1 cellular context compared by ENCODE assay signal in genomic region chr9:76456202-76456926, GRCh38.
TF ChIP-seq lines count a peak whose summit lies in the region.

No MANE protein-coding gene starts in this region.

TF ChIP-seq in HepG2, 621 proteins besides CTCF, POLR2A, EP300 and RAD21 (continued from another document and continues in another):
- no peak for TF ChIP-seq ZNF800 (CRISPR knock-in tag; IDR thresholded peaks at IDR 0.05)
- no peak for TF ChIP-seq HOXA9 (CRISPR knock-in tag; IDR thresholded peaks at IDR 0.05; ENCODE audit: borderline replicate concordance)
- TF ChIP-seq ZNF329 (CRISPR knock-in tag; IDR thresholded peaks at IDR 0.05; ENCODE audit: low read depth), result no peak
- TF ChIP-seq ZNF468 (CRISPR knock-in tag; IDR thresholded peaks at IDR 0.05), result no peak
- TF ChIP-seq, protein P1, sequence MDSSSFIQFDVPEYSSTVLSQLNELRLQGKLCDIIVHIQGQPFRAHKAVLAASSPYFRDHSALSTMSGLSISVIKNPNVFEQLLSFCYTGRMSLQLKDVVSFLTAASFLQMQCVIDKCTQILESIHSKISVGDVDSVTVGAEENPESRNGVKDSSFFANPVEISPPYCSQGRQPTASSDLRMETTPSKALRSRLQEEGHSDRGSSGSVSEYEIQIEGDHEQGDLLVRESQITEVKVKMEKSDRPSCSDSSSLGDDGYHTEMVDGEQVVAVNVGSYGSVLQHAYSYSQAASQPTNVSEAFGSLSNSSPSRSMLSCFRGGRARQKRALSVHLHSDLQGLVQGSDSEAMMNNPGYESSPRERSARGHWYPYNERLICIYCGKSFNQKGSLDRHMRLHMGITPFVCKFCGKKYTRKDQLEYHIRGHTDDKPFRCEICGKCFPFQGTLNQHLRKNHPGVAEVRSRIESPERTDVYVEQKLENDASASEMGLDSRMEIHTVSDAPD (CRISPR knock-in tag; IDR thresholded peaks at IDR 0.05), result no peak
- peak; percentile 68 for TF ChIP-seq GATAD2A (CRISPR knock-in tag; IDR thresholded peaks at IDR 0.05)
- no peak for TF ChIP-seq ZNF790 (CRISPR knock-in tag; IDR thresholded peaks at IDR 0.05; ENCODE audit: borderline replicate concordance)
- no peak for TF ChIP-seq PCBP1 (IDR thresholded peaks at IDR 0.05; ENCODE audit: borderline replicate concordance, low read depth, low read length)
- no peak for TF ChIP-seq ZNF33A (CRISPR knock-in tag; IDR thresholded peaks at IDR 0.05; ENCODE audit: borderline replicate concordance)
- TF ChIP-seq HNRNPLL (IDR thresholded peaks at IDR 0.05; ENCODE audit: low read depth, low read length, poor library complexity, severe bottlenecking), result no peak
- TF ChIP-seq RNF219 (CRISPR knock-in tag; IDR thresholded peaks at IDR 0.05), result no peak
- no peak for TF ChIP-seq ELK4 (CRISPR knock-in tag; IDR thresholded peaks at IDR 0.05; ENCODE audit: borderline replicate concordance)
- TF ChIP-seq, protein P2, sequence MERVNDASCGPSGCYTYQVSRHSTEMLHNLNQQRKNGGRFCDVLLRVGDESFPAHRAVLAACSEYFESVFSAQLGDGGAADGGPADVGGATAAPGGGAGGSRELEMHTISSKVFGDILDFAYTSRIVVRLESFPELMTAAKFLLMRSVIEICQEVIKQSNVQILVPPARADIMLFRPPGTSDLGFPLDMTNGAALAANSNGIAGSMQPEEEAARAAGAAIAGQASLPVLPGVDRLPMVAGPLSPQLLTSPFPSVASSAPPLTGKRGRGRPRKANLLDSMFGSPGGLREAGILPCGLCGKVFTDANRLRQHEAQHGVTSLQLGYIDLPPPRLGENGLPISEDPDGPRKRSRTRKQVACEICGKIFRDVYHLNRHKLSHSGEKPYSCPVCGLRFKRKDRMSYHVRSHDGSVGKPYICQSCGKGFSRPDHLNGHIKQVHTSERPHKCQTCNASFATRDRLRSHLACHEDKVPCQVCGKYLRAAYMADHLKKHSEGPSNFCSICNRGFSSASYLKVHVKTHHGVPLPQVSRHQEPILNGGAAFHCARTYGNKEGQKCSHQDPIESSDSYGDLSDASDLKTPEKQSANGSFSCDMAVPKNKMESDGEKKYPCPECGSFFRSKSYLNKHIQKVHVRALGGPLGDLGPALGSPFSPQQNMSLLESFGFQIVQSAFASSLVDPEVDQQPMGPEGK (CRISPR knock-in tag; IDR thresholded peaks at IDR 0.05), result peak; percentile 67
- TF ChIP-seq, protein P3, sequence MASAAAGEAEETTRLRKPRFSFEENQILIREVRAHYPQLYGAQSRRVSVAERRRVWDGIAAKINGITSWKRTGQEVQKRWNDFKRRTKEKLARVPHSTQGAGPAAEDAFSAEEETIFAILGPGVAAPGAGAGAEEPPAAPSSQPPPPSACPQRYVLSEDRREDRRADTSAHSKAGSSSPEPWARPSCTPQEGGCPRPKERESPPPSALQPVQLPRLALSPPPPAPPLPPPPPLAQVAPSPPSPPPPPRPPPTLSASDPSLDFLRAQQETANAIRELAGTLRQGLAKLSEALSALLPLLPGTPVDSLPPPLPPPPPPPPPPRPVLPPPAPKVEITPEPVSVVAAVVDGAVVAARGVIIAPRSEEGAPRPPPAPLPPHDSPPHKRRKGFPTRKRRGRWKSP (CRISPR knock-in tag; IDR thresholded peaks at IDR 0.05), result no peak
- no peak for TF ChIP-seq ZNF567 (CRISPR knock-in tag; IDR thresholded peaks at IDR 0.05; ENCODE audit: borderline replicate concordance)
- no peak for TF ChIP-seq LRRFIP1 (CRISPR knock-in tag; conservative IDR thresholded peaks at IDR 0.05)
- no peak for TF ChIP-seq SIN3A (IDR thresholded peaks at IDR 0.05; ENCODE audit: borderline replicate concordance, low read depth, low read length)
- TF ChIP-seq ZBTB10 (CRISPR knock-in tag; IDR thresholded peaks at IDR 0.05; ENCODE audit: borderline replicate concordance), result no peak
- TF ChIP-seq, protein P4, sequence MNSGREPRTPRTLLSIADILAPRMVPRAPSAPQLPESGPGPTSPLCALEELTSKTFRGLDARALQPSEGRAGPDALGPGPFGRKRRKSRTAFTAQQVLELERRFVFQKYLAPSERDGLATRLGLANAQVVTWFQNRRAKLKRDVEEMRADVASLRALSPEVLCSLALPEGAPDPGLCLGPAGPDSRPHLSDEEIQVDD (CRISPR knock-in tag; IDR thresholded peaks at IDR 0.05; ENCODE audit: borderline replicate concordance), result no peak
- TF ChIP-seq MAFK (conservative IDR thresholded peaks at IDR 0.05 in 1 of 2, IDR thresholded peaks at IDR 0.05 in 1 of 2; ENCODE audit: low read length in 2 of 2), result no peak
- no peak for TF ChIP-seq REXO4 (CRISPR knock-in tag; IDR thresholded peaks at IDR 0.05; ENCODE audit: borderline replicate concordance)
- TF ChIP-seq, protein P5, sequence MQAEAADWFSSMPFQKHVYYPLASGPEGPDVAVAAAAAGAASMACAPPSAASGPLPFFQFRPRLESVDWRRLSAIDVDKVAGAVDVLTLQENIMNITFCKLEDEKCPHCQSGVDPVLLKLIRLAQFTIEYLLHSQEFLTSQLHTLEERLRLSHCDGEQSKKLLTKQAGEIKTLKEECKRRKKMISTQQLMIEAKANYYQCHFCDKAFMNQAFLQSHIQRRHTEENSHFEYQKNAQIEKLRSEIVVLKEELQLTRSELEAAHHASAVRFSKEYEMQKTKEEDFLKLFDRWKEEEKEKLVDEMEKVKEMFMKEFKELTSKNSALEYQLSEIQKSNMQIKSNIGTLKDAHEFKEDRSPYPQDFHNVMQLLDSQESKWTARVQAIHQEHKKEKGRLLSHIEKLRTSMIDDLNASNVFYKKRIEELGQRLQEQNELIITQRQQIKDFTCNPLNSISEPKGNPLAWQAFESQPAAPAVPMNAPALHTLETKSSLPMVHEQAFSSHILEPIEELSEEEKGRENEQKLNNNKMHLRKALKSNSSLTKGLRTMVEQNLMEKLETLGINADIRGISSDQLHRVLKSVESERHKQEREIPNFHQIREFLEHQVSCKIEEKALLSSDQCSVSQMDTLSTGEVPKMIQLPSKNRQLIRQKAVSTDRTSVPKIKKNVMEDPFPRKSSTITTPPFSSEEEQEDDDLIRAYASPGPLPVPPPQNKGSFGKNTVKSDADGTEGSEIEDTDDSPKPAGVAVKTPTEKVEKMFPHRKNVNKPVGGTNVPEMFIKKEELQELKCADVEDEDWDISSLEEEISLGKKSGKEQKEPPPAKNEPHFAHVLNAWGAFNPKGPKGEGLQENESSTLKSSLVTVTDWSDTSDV (CRISPR knock-in tag; IDR thresholded peaks at IDR 0.05), result no peak
- no peak for TF ChIP-seq THAP8 (CRISPR knock-in tag; IDR thresholded peaks at IDR 0.05; ENCODE audit: borderline replicate concordance)
- TF ChIP-seq TGIF2 (CRISPR knock-in tag; IDR thresholded peaks at IDR 0.05), result no peak
- TF ChIP-seq SPEN (CRISPR knock-in tag; IDR thresholded peaks at IDR 0.05; ENCODE audit: low read depth), result no peak
- TF ChIP-seq POLR2G (IDR thresholded peaks at IDR 0.05; ENCODE audit: low read depth, low read length), result no peak
- no peak for TF ChIP-seq ZNF644 (CRISPR knock-in tag; IDR thresholded peaks at IDR 0.05; ENCODE audit: low read depth)
- no peak for TF ChIP-seq EED (CRISPR knock-in tag; IDR thresholded peaks at IDR 0.05)
- TF ChIP-seq ZNF720 (CRISPR knock-in tag; IDR thresholded peaks at IDR 0.05), result no peak
- TF ChIP-seq RAD51 (IDR thresholded peaks at IDR 0.05; ENCODE audit: borderline replicate concordance), result no peak
- TF ChIP-seq, protein P6, sequence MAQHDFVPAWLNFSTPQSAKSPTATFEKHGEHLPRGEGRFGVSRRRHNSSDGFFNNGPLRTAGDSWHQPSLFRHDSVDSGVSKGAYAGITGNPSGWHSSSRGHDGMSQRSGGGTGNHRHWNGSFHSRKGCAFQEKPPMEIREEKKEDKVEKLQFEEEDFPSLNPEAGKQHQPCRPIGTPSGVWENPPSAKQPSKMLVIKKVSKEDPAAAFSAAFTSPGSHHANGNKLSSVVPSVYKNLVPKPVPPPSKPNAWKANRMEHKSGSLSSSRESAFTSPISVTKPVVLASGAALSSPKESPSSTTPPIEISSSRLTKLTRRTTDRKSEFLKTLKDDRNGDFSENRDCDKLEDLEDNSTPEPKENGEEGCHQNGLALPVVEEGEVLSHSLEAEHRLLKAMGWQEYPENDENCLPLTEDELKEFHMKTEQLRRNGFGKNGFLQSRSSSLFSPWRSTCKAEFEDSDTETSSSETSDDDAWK (CRISPR knock-in tag; IDR thresholded peaks at IDR 0.05), result no peak
- TF ChIP-seq ATF7-NPFF (CRISPR knock-in tag; IDR thresholded peaks at IDR 0.05; ENCODE audit: low read depth), result no peak
- TF ChIP-seq CCAR2 (optimal IDR thresholded peaks at IDR 0.05; ENCODE audit: low read depth, low read length), result no peak
- TF ChIP-seq HNRNPUL1 (IDR thresholded peaks at IDR 0.05; ENCODE audit: low read depth, low read length), result no peak
- TF ChIP-seq LCORL (IDR thresholded peaks at IDR 0.05), result no peak
- no peak for TF ChIP-seq LCORL (CRISPR knock-in tag; IDR thresholded peaks at IDR 0.05)
- TF ChIP-seq KAT7 (CRISPR knock-in tag; IDR thresholded peaks at IDR 0.05; ENCODE audit: borderline replicate concordance), result no peak
- 0 out of 2 replicates have a peak, but pooled peaks have one; percentile 4 for TF ChIP-seq STAG1 (CRISPR knock-in tag; IDR thresholded peaks at IDR 0.05)
